Comparison of ENCODE assay signal across 1 cellular context in genomic region chr10:45358961-45359360, GRCh38.
TF ChIP-seq lines count a peak whose summit lies in the region.
"Not testable (repeated sequence)": the region's sequence is repeated elsewhere in the genome, so short reads cannot be mapped to it uniquely, and the experiment has no call there.

No MANE protein-coding gene starts in this region.

TF ChIP-seq in K562, 482 proteins besides CTCF, POLR2A, EP300 and RAD21:
- TF ChIP-seq NR2C2 (CRISPR knock-in tag; IDR thresholded peaks at IDR 0.05): not testable (repeated sequence)
- TF ChIP-seq NR2C2 (tag; IDR thresholded peaks at IDR 0.05): 0 out of 2 replicates have a peak, but pooled peaks have one; percentile 23
